ENCODE assay signal across 8 cellular contexts in the genomic region with DNA sequence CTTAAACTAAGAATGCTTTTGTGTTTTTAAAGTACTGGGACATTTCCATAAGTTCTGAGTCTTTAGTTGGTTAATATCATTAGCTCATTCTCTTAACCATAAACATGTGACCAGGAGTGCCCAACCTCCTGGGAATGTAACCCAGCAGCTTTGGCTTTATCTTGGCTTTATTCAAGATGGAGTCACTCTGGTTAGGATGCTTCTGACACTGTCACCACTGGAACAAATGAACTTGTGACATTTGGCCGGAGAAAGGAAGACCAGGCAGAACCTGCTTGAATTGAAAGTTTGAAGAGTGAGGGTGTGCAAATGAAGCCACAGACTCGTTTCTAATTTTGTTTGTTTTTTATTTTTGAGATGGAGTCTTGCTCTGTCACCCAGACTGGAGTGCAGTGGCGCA.
"Had no signal": no experiment of that assay in that cellular context is flagged by ENCODE, and none has a peak within 500 bp of the region (broad histone marks: within the 10 kb centered on the region; RNA-seq: fewer than 3 reads in every experiment).

No MANE protein-coding gene starts in this region.

- DNase-seq: GDM1, GF-D8 had no signal

- FAIRE-seq: G401.6, GM12878, GM12891, GM12892, GM18507, GM19239 had no signal

- ATAC-seq: GM12878 had no signal

- H3K4me3 ChIP-seq: GM12878 had no signal
